Comparison of ENCODE assay signal across 10 cellular contexts in the genomic region with DNA sequence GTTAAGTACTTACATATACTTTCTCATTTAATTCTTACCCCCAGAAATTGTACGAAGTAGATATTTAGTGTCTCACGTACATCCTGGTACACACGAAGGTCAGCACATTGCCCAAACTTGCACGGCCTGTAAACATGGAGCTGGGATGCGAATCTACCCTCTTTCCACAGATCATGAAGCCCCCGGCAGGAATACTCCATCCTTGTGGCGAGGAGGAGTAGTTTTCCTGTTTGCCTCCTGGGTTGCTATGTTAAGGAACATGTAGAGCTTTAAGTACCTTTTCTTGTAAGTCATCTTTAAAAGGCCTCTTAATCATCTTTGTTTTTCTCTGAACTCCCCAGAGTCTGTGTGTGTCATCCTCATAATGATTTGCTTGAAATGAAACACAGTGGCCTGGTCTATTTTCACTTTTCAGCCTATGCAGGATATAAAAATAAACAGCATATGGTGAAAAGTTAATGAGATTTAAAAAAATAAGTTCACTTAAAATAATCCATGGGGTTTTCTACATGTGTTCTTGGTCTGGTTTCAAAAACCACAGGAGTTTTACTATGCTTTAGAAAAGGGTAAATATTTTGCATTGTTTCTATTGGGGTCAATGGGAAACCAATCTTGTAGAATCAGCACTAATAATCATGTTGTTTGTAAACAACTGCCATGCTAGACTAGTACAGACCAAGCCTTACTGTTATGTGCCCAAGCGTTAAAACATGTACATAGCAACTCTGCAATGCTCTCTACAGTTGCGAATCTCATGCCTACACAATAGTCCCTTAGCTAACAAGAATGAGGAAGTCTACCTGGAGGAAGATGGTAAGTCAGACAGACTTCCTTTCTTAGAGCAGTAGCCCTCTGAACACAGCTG. TPM values are rescaled to one million over a fixed set of nuclear protein-coding genes. Genes with fewer than 3 reads are reported as not detected.
DNase-seq lines count a peak whose midpoint lies in the region; ATAC-seq and TF ChIP-seq lines count a peak whose summit lies in the region.
"Had no signal": no experiment of that assay in that cellular context is flagged by ENCODE, and none has a peak within 500 bp of the region (broad histone marks: within the 10 kb centered on the region; RNA-seq: fewer than 3 reads in every experiment).

No MANE protein-coding gene starts in this region.

- peaks cover 0 to 3% (median 0%) of the 10 kb centered on the region in 7 donors for H3K9me3 Mint-ChIP-seq in CD14-positive monocyte

- ATAC-seq in GM18505 (IDR thresholded peaks at IDR 0.05; ENCODE audit: unreplicated experiment) (peak; percentile 88), GM21515 (IDR thresholded peaks at IDR 0.05; ENCODE audit: unreplicated experiment) (peak; percentile 92), HG03432 (IDR thresholded peaks at IDR 0.05; ENCODE audit: unreplicated experiment) (peak; percentile 93), aorta (ENCODE audit: low FRiP score) (no peak)

- intact Hi-C loops in CD14-positive monocyte (cut with micrococcal nuclease) (no loop called here), aorta (cut with DNase I) (no loop called here)

- H3K36me3 Mint-ChIP-seq in CD14-positive monocyte = no peaks in the 10 kb centered on the region

- H3K27ac Mint-ChIP-seq in CD14-positive monocyte = no peak overlapping the region

- H3K4me3 Mint-ChIP-seq in CD14-positive monocyte = no peak overlapping the region

- H3K36me3 ChIP-seq in aorta (ENCODE audit: control insufficient read depth in 1 of 2, insufficient read depth in 2 of 2, low read length in 1 of 2) = no peaks in the 10 kb centered on the region

- H3K27me3 ChIP-seq in aorta (ENCODE audit: control insufficient read depth in 1 of 2, insufficient read depth in 2 of 2, low read length in 1 of 2) = no peaks in the 10 kb centered on the region

- peak; percentile 37 for DNase-seq in epithelial cell of esophagus (ENCODE audit: low read depth)
- no peak for DNase-seq in stimulated activated CD4-positive, alpha-beta T cell treated with anti-CD3 and anti-CD28 coated beads, Interleukin-15, amount 100 ng/mL, for 24 hours
- DNase-seq in CD14-positive monocyte (ENCODE audit: low spot score) = no peak
- DNase-seq in NCI-H128 (lab: John Stamatoyannopoulos, UW; ENCODE audit: unreplicated experiment) = no peak
- DNase-seq in aorta = no peak
- DNase-seq: activated gamma-delta T cell treated with Interleukin-2 at 50 U/mL for 16 hours, NCI-H526 treated with DMSO at 0.1 percent for 48 hours had no signal

- H3K9me3 ChIP-seq in aorta (ENCODE audit: control insufficient read depth, low read length) = no peaks in the 10 kb centered on the region

- no peaks in the 10 kb centered on the region for H3K4me1 Mint-ChIP-seq in CD14-positive monocyte

- no peak overlapping the region for H3K4me3 ChIP-seq in epithelial cell of esophagus (ENCODE audit: low read length)
- H3K4me3 ChIP-seq in aorta (ENCODE audit: low read length in 2 of 2) = no peak overlapping the region

- TF ChIP-seq CTCF in epithelial cell of esophagus (IDR thresholded peaks at IDR 0.05; ENCODE audit: insufficient read depth, low read depth, low read length, missing control alignments) (no peak), CD14-positive monocyte (IDR thresholded peaks at IDR 0.05) (no peak)

- H3K27me3 Mint-ChIP-seq in CD14-positive monocyte (ENCODE audit: low read depth in 3 of 3) = peaks cover 3 to 13% (median 6%) of the 10 kb centered on the region in 3 donors

- no peak for TF ChIP-seq POLR2A in GM18505 (IDR thresholded peaks at IDR 0.05; ENCODE audit: borderline replicate concordance, extremely low read depth, insufficient read depth, insufficient read length)

- WGBS in aorta, 2 donors = 90 to 92% methylated on average over 9 of the region's 9 CpGs

- no peak overlapping the region for H3K27ac ChIP-seq in aorta (ENCODE audit: low read depth in 1 of 2, low read length in 2 of 2)

- no peaks in the 10 kb centered on the region for H3K4me1 ChIP-seq in aorta (ENCODE audit: control insufficient read depth in 1 of 2, insufficient read depth in 2 of 2, low read length in 2 of 2)

RNA-seq across cellular contexts. Expression of a gene that starts 9.3 kb away (rescaled TPM):
- polyA plus RNA-seq in CD14-positive monocyte = 1 to 10 TPM; 3.2 to 3.8 TPM
- 100 to 1,000 TPM in 1 of 2 donors, 10 to 100 TPM in 1; 92.0 to 143 TPM for total RNA-seq in aorta
- polyA plus RNA-seq in aorta = 10 to 100 TPM in 1 of 2 donors, 1 to 10 TPM in 1; 6.5 to 16.9 TPM
